ENCODE assay signal across 1 cellular context in the genomic region with DNA sequence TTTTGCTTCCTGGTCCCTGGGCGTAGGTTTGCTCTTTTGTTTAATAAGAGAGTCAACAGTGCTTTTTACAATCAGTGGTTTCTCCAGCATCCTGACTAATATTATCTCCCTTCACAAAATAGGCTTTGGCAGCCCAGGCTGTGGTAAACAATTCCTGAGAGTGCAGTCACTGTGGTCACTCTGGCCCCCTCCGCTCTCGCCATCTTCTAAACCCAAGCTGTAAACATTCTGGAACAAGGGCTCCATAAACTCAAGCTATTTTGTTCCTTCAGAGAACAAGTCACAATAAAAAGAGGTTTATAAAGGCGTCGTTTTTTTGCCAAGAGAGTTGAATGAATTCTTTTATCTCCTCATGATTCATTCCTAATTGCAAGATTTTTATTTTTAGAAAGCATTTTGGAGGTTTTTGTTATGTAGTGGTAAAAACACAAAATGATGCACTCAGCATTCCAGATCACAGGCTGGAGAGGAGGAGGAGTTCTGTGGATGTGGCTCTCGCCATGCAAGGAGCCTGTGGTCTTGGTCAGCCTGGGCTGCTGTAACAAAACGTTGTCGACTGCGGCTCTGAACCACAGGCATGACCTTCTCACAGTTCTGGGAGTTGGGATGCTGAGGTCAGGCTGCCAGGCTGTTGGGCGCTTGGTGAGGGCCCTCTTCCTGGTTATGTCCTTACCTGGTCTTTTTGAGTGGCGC.
TF ChIP-seq lines count a peak whose summit lies in the region.

No MANE protein-coding gene starts in this region.

TF ChIP-seq in GM23338, 12 proteins besides CTCF, POLR2A, EP300 and RAD21 (continued from another document):
- TF ChIP-seq, protein P1, sequence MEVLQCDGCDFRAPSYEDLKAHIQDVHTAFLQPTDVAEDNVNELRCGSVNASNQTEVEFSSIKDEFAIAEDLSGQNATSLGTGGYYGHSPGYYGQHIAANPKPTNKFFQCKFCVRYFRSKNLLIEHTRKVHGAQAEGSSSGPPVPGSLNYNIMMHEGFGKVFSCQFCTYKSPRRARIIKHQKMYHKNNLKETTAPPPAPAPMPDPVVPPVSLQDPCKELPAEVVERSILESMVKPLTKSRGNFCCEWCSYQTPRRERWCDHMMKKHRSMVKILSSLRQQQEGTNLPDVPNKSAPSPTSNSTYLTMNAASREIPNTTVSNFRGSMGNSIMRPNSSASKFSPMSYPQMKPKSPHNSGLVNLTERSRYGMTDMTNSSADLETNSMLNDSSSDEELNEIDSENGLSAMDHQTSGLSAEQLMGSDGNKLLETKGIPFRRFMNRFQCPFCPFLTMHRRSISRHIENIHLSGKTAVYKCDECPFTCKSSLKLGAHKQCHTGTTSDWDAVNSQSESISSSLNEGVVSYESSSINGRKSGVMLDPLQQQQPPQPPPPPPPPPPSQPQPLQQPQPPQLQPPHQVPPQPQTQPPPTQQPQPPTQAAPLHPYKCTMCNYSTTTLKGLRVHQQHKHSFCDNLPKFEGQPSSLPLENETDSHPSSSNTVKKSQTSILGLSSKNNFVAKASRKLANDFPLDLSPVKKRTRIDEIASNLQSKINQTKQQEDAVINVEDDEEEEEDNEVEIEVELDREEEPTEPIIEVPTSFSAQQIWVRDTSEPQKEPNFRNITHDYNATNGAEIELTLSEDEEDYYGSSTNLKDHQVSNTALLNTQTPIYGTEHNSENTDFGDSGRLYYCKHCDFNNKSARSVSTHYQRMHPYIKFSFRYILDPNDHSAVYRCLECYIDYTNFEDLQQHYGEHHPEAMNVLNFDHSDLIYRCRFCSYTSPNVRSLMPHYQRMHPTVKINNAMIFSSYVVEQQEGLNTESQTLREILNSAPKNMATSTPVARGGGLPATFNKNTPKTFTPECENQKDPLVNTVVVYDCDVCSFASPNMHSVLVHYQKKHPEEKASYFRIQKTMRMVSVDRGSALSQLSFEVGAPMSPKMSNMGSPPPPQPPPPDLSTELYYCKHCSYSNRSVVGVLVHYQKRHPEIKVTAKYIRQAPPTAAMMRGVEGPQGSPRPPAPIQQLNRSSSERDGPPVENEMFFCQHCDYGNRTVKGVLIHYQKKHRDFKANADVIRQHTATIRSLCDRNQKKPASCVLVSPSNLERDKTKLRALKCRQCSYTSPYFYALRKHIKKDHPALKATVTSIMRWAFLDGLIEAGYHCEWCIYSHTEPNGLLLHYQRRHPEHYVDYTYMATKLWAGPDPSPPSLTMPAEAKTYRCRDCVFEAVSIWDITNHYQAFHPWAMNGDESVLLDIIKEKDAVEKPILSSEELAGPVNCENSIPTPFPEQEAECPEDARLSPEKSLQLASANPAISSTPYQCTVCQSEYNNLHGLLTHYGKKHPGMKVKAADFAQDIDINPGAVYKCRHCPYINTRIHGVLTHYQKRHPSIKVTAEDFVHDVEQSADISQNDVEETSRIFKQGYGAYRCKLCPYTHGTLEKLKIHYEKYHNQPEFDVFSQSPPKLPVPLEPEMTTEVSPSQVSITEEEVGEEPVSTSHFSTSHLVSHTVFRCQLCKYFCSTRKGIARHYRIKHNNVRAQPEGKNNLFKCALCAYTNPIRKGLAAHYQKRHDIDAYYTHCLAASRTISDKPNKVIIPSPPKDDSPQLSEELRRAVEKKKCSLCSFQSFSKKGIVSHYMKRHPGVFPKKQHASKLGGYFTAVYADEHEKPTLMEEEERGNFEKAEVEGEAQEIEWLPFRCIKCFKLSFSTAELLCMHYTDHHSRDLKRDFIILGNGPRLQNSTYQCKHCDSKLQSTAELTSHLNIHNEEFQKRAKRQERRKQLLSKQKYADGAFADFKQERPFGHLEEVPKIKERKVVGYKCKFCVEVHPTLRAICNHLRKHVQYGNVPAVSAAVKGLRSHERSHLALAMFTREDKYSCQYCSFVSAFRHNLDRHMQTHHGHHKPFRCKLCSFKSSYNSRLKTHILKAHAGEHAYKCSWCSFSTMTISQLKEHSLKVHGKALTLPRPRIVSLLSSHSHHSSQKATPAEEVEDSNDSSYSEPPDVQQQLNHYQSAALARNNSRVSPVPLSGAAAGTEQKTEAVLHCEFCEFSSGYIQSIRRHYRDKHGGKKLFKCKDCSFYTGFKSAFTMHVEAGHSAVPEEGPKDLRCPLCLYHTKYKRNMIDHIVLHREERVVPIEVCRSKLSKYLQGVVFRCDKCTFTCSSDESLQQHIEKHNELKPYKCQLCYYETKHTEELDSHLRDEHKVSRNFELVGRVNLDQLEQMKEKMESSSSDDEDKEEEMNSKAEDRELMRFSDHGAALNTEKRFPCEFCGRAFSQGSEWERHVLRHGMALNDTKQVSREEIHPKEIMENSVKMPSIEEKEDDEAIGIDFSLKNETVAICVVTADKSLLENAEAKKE (CRISPR knock-in tag; IDR thresholded peaks at IDR 0.05) = no peak
- TF ChIP-seq NANOG (IDR thresholded peaks at IDR 0.05; ENCODE audit: borderline replicate concordance) (no peak), EZH2 (IDR thresholded peaks at IDR 0.05; ENCODE audit: low read depth, unreplicated experiment) (no peak)
- TF ChIP-seq, protein P2, sequence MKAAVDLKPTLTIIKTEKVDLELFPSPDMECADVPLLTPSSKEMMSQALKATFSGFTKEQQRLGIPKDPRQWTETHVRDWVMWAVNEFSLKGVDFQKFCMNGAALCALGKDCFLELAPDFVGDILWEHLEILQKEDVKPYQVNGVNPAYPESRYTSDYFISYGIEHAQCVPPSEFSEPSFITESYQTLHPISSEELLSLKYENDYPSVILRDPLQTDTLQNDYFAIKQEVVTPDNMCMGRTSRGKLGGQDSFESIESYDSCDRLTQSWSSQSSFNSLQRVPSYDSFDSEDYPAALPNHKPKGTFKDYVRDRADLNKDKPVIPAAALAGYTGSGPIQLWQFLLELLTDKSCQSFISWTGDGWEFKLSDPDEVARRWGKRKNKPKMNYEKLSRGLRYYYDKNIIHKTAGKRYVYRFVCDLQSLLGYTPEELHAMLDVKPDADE (IDR thresholded peaks at IDR 0.05) = no peak
TF ChIP-seq in GM23338: peak in this region for 0.
